ENCODE assay signal across 3 cellular contexts in the genomic region with DNA sequence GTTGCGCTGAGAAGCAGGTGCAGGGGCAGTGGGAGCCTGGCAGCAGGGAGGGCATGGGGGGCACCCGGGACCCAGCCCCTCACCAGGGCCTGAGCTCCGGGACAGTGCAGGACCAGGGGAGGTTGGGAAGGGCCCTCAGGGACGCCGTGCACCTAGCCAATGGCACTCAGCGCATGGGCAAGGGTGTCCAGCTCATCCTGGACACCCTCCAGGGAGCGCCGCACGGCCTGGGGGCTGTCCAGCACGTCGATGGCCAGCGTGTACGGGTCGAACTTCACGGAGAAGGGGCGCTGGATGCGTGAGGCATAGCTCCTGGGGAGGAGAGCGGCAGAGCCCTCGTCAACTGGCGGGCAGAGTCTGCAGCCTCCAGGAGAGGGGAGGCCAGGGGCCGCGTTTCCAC. TPM values are rescaled to one million over a fixed set of nuclear protein-coding genes. Genes with fewer than 3 reads are reported as not detected.
"Had no signal": no experiment of that assay in that cellular context is flagged by ENCODE, and none has a peak within 500 bp of the region (broad histone marks: within the 10 kb centered on the region; RNA-seq: fewer than 3 reads in every experiment).

No MANE protein-coding gene starts in this region.

- H3K4me3 ChIP-seq: GM12878 had no signal

- ATAC-seq: GM12878 had no signal

- DNase-seq: GDM1, GF-D8 had no signal

RNA-seq across cellular contexts. Expression of a gene that starts 3.1 kb away (rescaled TPM):
- total RNA-seq: GM12878 had no signal
- polyA plus RNA-seq: GM12878 had no signal

RNA-seq across cellular contexts. Expression of a gene that starts 7.5 kb away (rescaled TPM):
- total RNA-seq: GM12878 had no signal
- polyA plus RNA-seq: GM12878 had no signal

RNA-seq across cellular contexts. Expression of a gene that starts 24.9 kb away (rescaled TPM):
- polyA plus RNA-seq: GM12878 had no signal
